Comparison of ENCODE assay signal across 14 cellular contexts in the genomic region with DNA sequence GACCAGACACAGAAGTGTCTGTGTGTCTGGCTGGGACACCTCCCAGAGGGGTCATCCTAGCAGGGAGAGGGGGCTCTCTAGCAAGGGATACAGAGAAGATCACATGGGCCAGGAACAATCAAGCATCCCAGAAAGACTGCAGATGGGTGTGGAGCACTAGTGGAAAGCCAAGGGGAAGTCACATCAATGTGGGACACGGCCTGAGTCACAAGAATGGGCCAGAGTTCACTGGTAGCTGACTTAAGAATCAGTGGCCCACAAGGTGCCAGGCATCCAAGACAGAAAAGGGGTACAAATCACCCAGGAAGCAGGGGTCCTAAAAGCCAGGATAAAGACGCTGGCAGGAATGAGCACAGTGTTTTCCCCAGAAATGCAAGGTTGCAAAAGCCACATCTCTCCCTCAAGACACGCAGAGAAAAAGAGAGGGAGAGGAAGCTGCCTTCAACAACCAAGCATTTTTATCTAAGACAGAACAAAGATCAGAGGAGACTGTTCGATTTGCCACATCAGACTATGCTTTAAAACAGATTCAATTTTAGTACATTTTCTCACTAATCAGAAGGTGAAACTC.
DNase-seq lines count a peak whose midpoint lies in the region; ATAC-seq, FAIRE-seq and TF ChIP-seq lines count a peak whose summit lies in the region.
"Had no signal": no experiment of that assay in that cellular context is flagged by ENCODE, and none has a peak within 500 bp of the region (broad histone marks: within the 10 kb centered on the region; RNA-seq: fewer than 3 reads in every experiment).

No MANE protein-coding gene starts in this region.

- FAIRE-seq in keratinocyte (lab: Jason Lieb, UNC) = no peak
- FAIRE-seq: islet of Langerhans had no signal

- peak; percentile 54 for DNase-seq in GM23248
- no peak for DNase-seq in adipocyte (ENCODE audit: low read depth)
- no peak for DNase-seq in keratinocyte (ENCODE audit: low read depth, low spot score)
- DNase-seq in sigmoid colon = no peak
- DNase-seq in medulla oblongata (ENCODE audit: extremely low spot score) = no peak
- no peak for DNase-seq in activated naive CD8-positive, alpha-beta T cell treated with anti-CD3 and anti-CD28 coated beads for 36 hours
- DNase-seq in GDM1 (lab: John Stamatoyannopoulos, UW) = no peak
- DNase-seq: activated B cell treated with CpG ODN at 0.5 μM for 24 hours; erythroblast; MG63; NCI-H345; stimulated activated CD4-positive, alpha-beta T cell treated with anti-CD3 and anti-CD28 coated beads, Interleukin-4, amount 100 ng/mL, for 1 hour had no signal

- in situ Hi-C loops in GM23248 (cut with MboI) = no loop called here

- WGBS in GM23248 (ENCODE audit: low coverage in 1 of 2, low lambda C conversion rate in 2 of 2, missing lambda C conversion rate in 2 of 2), 2 experiments = 25 to 33% methylated on average over 4 of the region's 4 CpGs
- 47 to 57% methylated on average over 4 of the region's 4 CpGs for whole genome bisulfite sequencing in sigmoid colon, 2 donors

- H3K4me3 Mint-ChIP-seq in activated naive CD8-positive, alpha-beta T cell treated with anti-CD3 and anti-CD28 coated beads for 36 hours = no peak overlapping the region
- H3K4me3 Mint-ChIP-seq: activated B cell treated with CpG ODN at 0.5 μM for 24 hours had no signal

- H3K4me3 ChIP-seq in GM23248 = no peak overlapping the region
- no peak overlapping the region for H3K4me3 ChIP-seq in adipocyte (ENCODE audit: low read length)
- no peak overlapping the region for H3K4me3 ChIP-seq in keratinocyte (ENCODE audit: control insufficient read depth in 2 of 3, extremely low read depth in 1 of 3, insufficient read depth in 2 of 3, low read depth in 1 of 3, low read length in 3 of 3)
- no peak overlapping the region for H3K4me3 ChIP-seq in sigmoid colon
- H3K4me3 ChIP-seq: MG63 had no signal

- H2AFZ ChIP-seq in GM23248 = no peak overlapping the region
- no peak overlapping the region for H2AFZ ChIP-seq in keratinocyte (ENCODE audit: control insufficient read depth, low read length)

- peaks cover 75% of the 10 kb centered on the region for H3K4me1 ChIP-seq in GM23248 (ENCODE audit: insufficient read depth)
- H3K4me1 ChIP-seq in adipocyte (ENCODE audit: control insufficient read depth, insufficient read depth, low read length) = peaks cover 53% of the 10 kb centered on the region
- peaks cover 39% of the 10 kb centered on the region for H3K4me1 ChIP-seq in keratinocyte (ENCODE audit: control insufficient read depth, extremely low read depth, insufficient read depth, low read length)
- H3K4me1 ChIP-seq in sigmoid colon = peaks cover 0 to 95% (median 52%) of the 10 kb centered on the region in 4 donors

- H3K79me2 ChIP-seq in GM23248 (ENCODE audit: insufficient read depth) (peaks cover 100% of the 10 kb centered on the region), keratinocyte (ENCODE audit: control insufficient read depth, insufficient read depth, low read length) (peaks cover 8% of the 10 kb centered on the region)

- no peak for TF ChIP-seq EP300 in sigmoid colon (IDR thresholded peaks at IDR 0.05)

- H3K9me1 ChIP-seq in keratinocyte (ENCODE audit: control insufficient read depth, extremely low read depth, insufficient read depth, low read length) = peaks cover 3% of the 10 kb centered on the region

- ATAC-seq in HG03159 (IDR thresholded peaks at IDR 0.05; ENCODE audit: unreplicated experiment) = no peak

- H3K27ac ChIP-seq in GM23248 (peak overlapping the region; percentile 53), keratinocyte (ENCODE audit: control insufficient read depth, insufficient read depth, low read length) (no peak overlapping the region), sigmoid colon (peak overlapping the region; percentile 24 to 68 (median 48))

- H3K27me3 ChIP-seq in GM23248 (replicated peaks; ENCODE audit: insufficient read depth) (no peaks in the 10 kb centered on the region), adipocyte (replicated peaks; ENCODE audit: control insufficient read depth, insufficient read depth, low read length) (no peaks in the 10 kb centered on the region), keratinocyte (ENCODE audit: control insufficient read depth, extremely low read depth, insufficient read depth, low read length) (no peaks in the 10 kb centered on the region), sigmoid colon (no peaks in the 10 kb centered on the region)
- H3K27me3 ChIP-seq: MG63 had no signal

- peaks cover 8% of the 10 kb centered on the region; the same call in 1 of the 2 replicates for H4K20me1 ChIP-seq in GM23248 (ENCODE audit: insufficient read depth)
- H4K20me1 ChIP-seq in keratinocyte (ENCODE audit: control insufficient read depth, extremely low read depth, insufficient read depth, low read length) = no peaks in the 10 kb centered on the region

- H3F3A ChIP-seq in GM23248 (ENCODE audit: insufficient read depth) = peaks cover 76% of the 10 kb centered on the region

- intact Hi-C loops in sigmoid colon (cut with DNase I) = loop anchor here (5.0 kb wide), 2 partner anchors 44 to 119 kb away; no protein-coding TSS in a partner anchor

- dilution Hi-C loops in keratinocyte (cut with MboI; ENCODE audit: extremely low pct_ligation_motif_present, low sequenced_read_pairs) = no loop called here

- peaks cover 2% of the 10 kb centered on the region for H3K4me1 Mint-ChIP-seq in activated naive CD8-positive, alpha-beta T cell treated with anti-CD3 and anti-CD28 coated beads for 36 hours
- H3K4me1 Mint-ChIP-seq: activated B cell treated with CpG ODN at 0.5 μM for 24 hours had no signal

- no peaks in the 10 kb centered on the region for H3K36me3 Mint-ChIP-seq in activated naive CD8-positive, alpha-beta T cell treated with anti-CD3 and anti-CD28 coated beads for 36 hours

- H3K9me3 ChIP-seq in GM23248 (ENCODE audit: low read depth) (no peaks in the 10 kb centered on the region), adipocyte (ENCODE audit: control insufficient read depth, low read length) (no peaks in the 10 kb centered on the region), keratinocyte (ENCODE audit: control insufficient read depth, low read depth, low read length) (no peaks in the 10 kb centered on the region), sigmoid colon (no peaks in the 10 kb centered on the region)
- H3K9me3 ChIP-seq: MG63 had no signal

- H3K9me2 ChIP-seq in GM23248 (ENCODE audit: insufficient read depth) = no peaks in the 10 kb centered on the region

- H3K4me2 ChIP-seq in GM23248 (ENCODE audit: unreplicated experiment) = peak overlapping the region; percentile 63
- H3K4me2 ChIP-seq in keratinocyte (ENCODE audit: control insufficient read depth, extremely low read depth, insufficient read depth, low read depth, low read length) = peak overlapping the region; percentile 17

- no peak for TF ChIP-seq POLR2A in sigmoid colon (IDR thresholded peaks at IDR 0.05)

- peak overlapping the region; percentile 19; the same call in 1 of the 2 replicates for H3K9ac ChIP-seq in GM23248
- peak overlapping the region; percentile 28 for H3K9ac ChIP-seq in adipocyte (ENCODE audit: low read length)
- no peak overlapping the region for H3K9ac ChIP-seq in keratinocyte (ENCODE audit: control insufficient read depth, extremely low read depth, insufficient read depth, low read length)

- H3K36me3 ChIP-seq in GM23248 (ENCODE audit: low read depth) (0 out of 2 replicates have a peak, but pooled peaks cover 5% of the 10 kb centered on the region), adipocyte (ENCODE audit: control insufficient read depth, insufficient read depth, low read length, severe bottlenecking) (no peaks in the 10 kb centered on the region), keratinocyte (ENCODE audit: control insufficient read depth in 2 of 2, extremely low read depth in 1 of 2, insufficient read depth in 2 of 2, low read length in 2 of 2) (no peaks in the 10 kb centered on the region), sigmoid colon (no peaks in the 10 kb centered on the region)
- H3K36me3 ChIP-seq: MG63 had no signal

- no peaks in the 10 kb centered on the region for H3K9me3 Mint-ChIP-seq in activated naive CD8-positive, alpha-beta T cell treated with anti-CD3 and anti-CD28 coated beads for 36 hours
- H3K9me3 Mint-ChIP-seq: activated B cell treated with CpG ODN at 0.5 μM for 24 hours had no signal

- peaks cover 6% of the 10 kb centered on the region for H3K27me3 Mint-ChIP-seq in activated naive CD8-positive, alpha-beta T cell treated with anti-CD3 and anti-CD28 coated beads for 36 hours
- H3K27me3 Mint-ChIP-seq: activated B cell treated with CpG ODN at 0.5 μM for 24 hours had no signal

- no peak overlapping the region for H3K27ac Mint-ChIP-seq in activated naive CD8-positive, alpha-beta T cell treated with anti-CD3 and anti-CD28 coated beads for 36 hours
- H3K27ac Mint-ChIP-seq: activated B cell treated with CpG ODN at 0.5 μM for 24 hours had no signal

- TF ChIP-seq CTCF in keratinocyte (optimal IDR thresholded peaks at IDR 0.05 in 1 of 3, IDR thresholded peaks at IDR 0.05 in 1 of 3, conservative IDR thresholded peaks at IDR 0.05 in 1 of 3; ENCODE audit: extremely low read depth in 1 of 3, insufficient read depth in 2 of 3, low read length in 3 of 3) = no peak
- TF ChIP-seq CTCF in sigmoid colon (IDR thresholded peaks at IDR 0.05) = no peak
